ENCODE assay signal across 23 cellular contexts in the genomic region with DNA sequence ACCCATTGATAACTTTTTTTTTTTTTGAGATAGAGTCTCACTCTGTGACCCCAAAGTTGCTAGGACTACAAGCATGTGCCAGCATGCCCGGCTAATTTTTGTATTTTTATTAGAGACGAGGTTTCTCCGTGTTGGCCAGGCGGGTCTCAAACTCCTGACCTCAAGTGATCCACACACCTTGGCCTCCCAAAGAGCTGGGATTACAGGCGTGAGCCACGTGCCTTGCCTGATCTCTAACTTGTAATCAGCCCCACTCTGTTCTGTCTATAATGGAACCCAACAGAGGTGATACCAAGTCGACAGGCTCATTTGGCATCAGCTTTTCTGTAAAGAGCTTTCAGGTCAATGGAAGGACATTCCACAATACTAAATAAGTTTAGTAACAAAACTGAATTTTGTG.
DNase-seq lines count a peak whose midpoint lies in the region; ATAC-seq and TF ChIP-seq lines count a peak whose summit lies in the region.
"Had no signal": no experiment of that assay in that cellular context is flagged by ENCODE, and none has a peak within 500 bp of the region (broad histone marks: within the 10 kb centered on the region; RNA-seq: fewer than 3 reads in every experiment).

No MANE protein-coding gene starts in this region.

- DNase-seq in activated CD8-positive, alpha-beta memory T cell treated with anti-CD3 and anti-CD28 coated beads, Interleukin-2, amount 10 ng/mL, durations not matched to agents 7 days and 5 days = no peak
- DNase-seq in activated CD8-positive, alpha-beta memory T cell treated with anti-CD3 and anti-CD28 coated beads, Interleukin-2, amount 50 U/mL, for 48 hours = no peak
- DNase-seq in PC-9 (no peak), endodermal cell (peak; percentile 40), ureter (ENCODE audit: low spot score) (peak; percentile 29), NCI-H524 (lab: John Stamatoyannopoulos, UW) (no peak)
- DNase-seq: ACHN; body of pancreas; GF-D8; head of caudate nucleus; left colon; NCI-H1092 treated with DMSO at 0.1 percent for 48 hours; NCI-H187 treated with DMSO at 0.1 percent for 48 hours; NCI-H774; occipital lobe; SHP77 treated with DMSO at 0.1 percent for 48 hours; stimulated activated CD8-positive, alpha-beta memory T cell treated with anti-CD3 and anti-CD28 coated beads, Interleukin-4, amount 100 ng/mL, for 48 hours; trophoblast cell had no signal

- no peak for TF ChIP-seq CTCF in PC-9 (conservative IDR thresholded peaks at IDR 0.05)
- no peak for TF ChIP-seq CTCF in endodermal cell (conservative IDR thresholded peaks at IDR 0.05)

- no peaks in the 10 kb centered on the region for H3K27me3 Mint-ChIP-seq in activated CD8-positive, alpha-beta memory T cell treated with anti-CD3 and anti-CD28 coated beads, Interleukin-2, amount 10 ng/mL, durations not matched to agents 7 days and 5 days
- H3K27me3 Mint-ChIP-seq in endodermal cell (ENCODE audit: insufficient read depth) = no peaks in the 10 kb centered on the region
- H3K27me3 Mint-ChIP-seq: memory B cell had no signal

- H3K27ac Mint-ChIP-seq in activated CD8-positive, alpha-beta memory T cell treated with anti-CD3 and anti-CD28 coated beads, Interleukin-2, amount 10 ng/mL, durations not matched to agents 7 days and 5 days = peak overlapping the region; percentile 65
- peak overlapping the region; percentile 44 for H3K27ac Mint-ChIP-seq in endodermal cell
- H3K27ac Mint-ChIP-seq: memory B cell had no signal

- no peaks in the 10 kb centered on the region for H3K79me2 ChIP-seq in PC-9 (ENCODE audit: low read depth)

- H3K4me3 ChIP-seq in PC-9 = no peak overlapping the region
- peak overlapping the region; percentile 88 for H3K4me3 ChIP-seq in endodermal cell (ENCODE audit: low read length)
- H3K4me3 ChIP-seq: body of pancreas had no signal

- H3K9ac ChIP-seq in endodermal cell (ENCODE audit: extremely low read depth, low read length, poor library complexity, severe bottlenecking) = no peak overlapping the region

- no TSS peak for BruUV-seq in PC-9 (replicated peaks; lab: Mats Ljungman, UMichigan)

- CTCF ChIA-PET in activated CD8-positive, alpha-beta memory T cell treated with anti-CD3 and anti-CD28 coated beads, Interleukin-2, amount 10 ng/mL, durations not matched to agents 7 days and 5 days (lab: Charles Lee) = interaction anchor here (0.7 to 3.4 kb wide), 4 partner anchors 11 to 992 kb away, joined by 3 to 11 read pairs (median 4); a partner anchor contains a TSS
- CTCF ChIA-PET in PC-9 (lab: Charles Lee) = no interaction called here

- no peaks in the 10 kb centered on the region for H3K9me3 Mint-ChIP-seq in activated CD8-positive, alpha-beta memory T cell treated with anti-CD3 and anti-CD28 coated beads, Interleukin-2, amount 10 ng/mL, durations not matched to agents 7 days and 5 days (ENCODE audit: low read depth)
- no peaks in the 10 kb centered on the region for H3K9me3 Mint-ChIP-seq in endodermal cell
- H3K9me3 Mint-ChIP-seq: activated T-helper 1 cell treated with anti-CD3 and anti-CD28 coated beads, Interleukin-12 subunit alpha, Interleukin-12 subunit beta, Interleukin-2, Interleukin-4 antibody, amounts not matched to agents 30 ng/mL and 10 ng/mL and 1 ng/mL, durations not matched to agents 14 hours and 24 hours and 36 hours had no signal

- no peak for ATAC-seq in activated CD8-positive, alpha-beta memory T cell treated with anti-CD3 and anti-CD28 coated beads, Interleukin-2, amount 10 ng/mL, durations not matched to agents 7 days and 5 days
- ATAC-seq in GM19023 (IDR thresholded peaks at IDR 0.05; ENCODE audit: unreplicated experiment) = no peak
- ATAC-seq in GM21528 (IDR thresholded peaks at IDR 0.05; ENCODE audit: low FRiP score, unreplicated experiment) = no peak
- ATAC-seq: activated CD4-positive, CD25-positive, alpha-beta regulatory T cell treated with anti-CD3 and anti-CD28 coated beads, Interleukin-2, amount 50 U/mL, for 24 hours; body of pancreas; left colon had no signal

- H3K27ac ChIP-seq in PC-9 (no peak overlapping the region), endodermal cell (ENCODE audit: low read depth, low read length) (no peak overlapping the region)
- H3K27ac ChIP-seq: body of pancreas had no signal

- peaks cover 31% of the 10 kb centered on the region; the same call in 1 of the 2 replicates for H3F3A ChIP-seq in PC-9 (ENCODE audit: insufficient read depth, low read depth)

- 88 to 95% methylated on average over 6 to 7 of the region's 7 CpGs for WGBS in endodermal cell (ENCODE audit: insufficient coverage in 1 of 2, insufficient read length in 1 of 2), 2 experiments

- H3K9me3 ChIP-seq in PC-9 (ENCODE audit: insufficient read depth, low read depth) (no peaks in the 10 kb centered on the region), endodermal cell (ENCODE audit: control insufficient read depth, low read length) (no peaks in the 10 kb centered on the region)
- H3K9me3 ChIP-seq: body of pancreas had no signal

- no peak overlapping the region for H2AFZ ChIP-seq in PC-9

- no peaks in the 10 kb centered on the region for H3K9me2 ChIP-seq in PC-9 (ENCODE audit: insufficient read depth)

- no peaks in the 10 kb centered on the region for H4K20me1 ChIP-seq in PC-9 (ENCODE audit: insufficient read depth)

- peaks cover 4% of the 10 kb centered on the region for H3K36me3 Mint-ChIP-seq in activated CD8-positive, alpha-beta memory T cell treated with anti-CD3 and anti-CD28 coated beads, Interleukin-2, amount 10 ng/mL, durations not matched to agents 7 days and 5 days
- no peaks in the 10 kb centered on the region for H3K36me3 Mint-ChIP-seq in endodermal cell (ENCODE audit: low read depth)
- H3K36me3 Mint-ChIP-seq: memory B cell had no signal

- H3K36me3 ChIP-seq in PC-9 (ENCODE audit: low read depth) (no peaks in the 10 kb centered on the region), endodermal cell (ENCODE audit: control insufficient read depth, insufficient read depth, low read length) (no peaks in the 10 kb centered on the region)

- H3K4me2 ChIP-seq in PC-9 = peak overlapping the region; percentile 79; the same call in 1 of the 2 replicates

- H3K27me3 ChIP-seq in PC-9 (ENCODE audit: insufficient read depth, low read depth) = no peaks in the 10 kb centered on the region
- no peaks in the 10 kb centered on the region for H3K27me3 ChIP-seq in endodermal cell (ENCODE audit: control insufficient read depth, insufficient read depth, low read length, poor library complexity, severe bottlenecking)
- H3K27me3 ChIP-seq: body of pancreas had no signal

- peaks cover 55% of the 10 kb centered on the region for H3K4me1 Mint-ChIP-seq in activated CD8-positive, alpha-beta memory T cell treated with anti-CD3 and anti-CD28 coated beads, Interleukin-2, amount 10 ng/mL, durations not matched to agents 7 days and 5 days
- peaks cover 31% of the 10 kb centered on the region for H3K4me1 Mint-ChIP-seq in endodermal cell

- H3K4me1 ChIP-seq in PC-9 (replicated peaks; ENCODE audit: insufficient read depth) (peaks cover 12% of the 10 kb centered on the region; the same call in 1 of the 2 replicates), endodermal cell (ENCODE audit: control insufficient read depth, insufficient read depth, low read length) (no peaks in the 10 kb centered on the region)

- POLR2A ChIA-PET in PC-9 (lab: Charles Lee; ENCODE audit: unreplicated experiment) = interaction anchor here (0.6 to 2.8 kb wide), 5 partner anchors 12 to 1528 kb away, joined by 3 to 49 read pairs (median 6); a partner anchor contains a TSS

- intact Hi-C loops in PC-9 (cut with micrococcal nuclease; ENCODE audit: unreplicated experiment) = loop anchor here (5.0 kb wide), 1 partner anchor 136 kb away; no protein-coding TSS in a partner anchor

- no peak overlapping the region for H3K4me3 Mint-ChIP-seq in activated CD8-positive, alpha-beta memory T cell treated with anti-CD3 and anti-CD28 coated beads, Interleukin-2, amount 10 ng/mL, durations not matched to agents 7 days and 5 days
- peak overlapping the region; percentile 72 for H3K4me3 Mint-ChIP-seq in endodermal cell
- H3K4me3 Mint-ChIP-seq: activated T-helper 1 cell treated with anti-CD3 and anti-CD28 coated beads, Interleukin-12 subunit alpha, Interleukin-12 subunit beta, Interleukin-2, Interleukin-4 antibody, amounts not matched to agents 30 ng/mL and 10 ng/mL and 1 ng/mL, durations not matched to agents 14 hours and 24 hours and 36 hours; memory B cell had no signal

Comparison
In these comparisons a context has a peak if more than half of its experiments do, and no peak if none do; other contexts are left out.
1. DNase-seq: peak in endodermal cell (single experiment) and ureter (single experiment); none in activated CD8-positive, alpha-beta memory T cell treated with anti-CD3 and anti-CD28 coated beads, Interleukin-2, amount 10 ng/mL, durations not matched to agents 7 days and 5 days (single experiment), activated CD8-positive, alpha-beta memory T cell treated with anti-CD3 and anti-CD28 coated beads, Interleukin-2, amount 50 U/mL, for 48 hours (single experiment), PC-9 (0 of 2) and NCI-H524 (0 of 2).